ENCODE assay signal across 13 cellular contexts in genomic region chr9:11194249-11194648, GRCh38.
"Had no signal": no experiment of that assay in that cellular context is flagged by ENCODE, and none has a peak within 500 bp of the region (broad histone marks: within the 10 kb centered on the region; RNA-seq: fewer than 3 reads in every experiment).

No MANE protein-coding gene starts in this region.

- H3K27ac ChIP-seq: colonic mucosa, foreskin keratinocyte, tibial artery, uterus had no signal

- H3K27me3 ChIP-seq: colonic mucosa, foreskin keratinocyte, tibial artery, uterus had no signal

- H3K9me3 ChIP-seq: colonic mucosa, tibial artery, uterus had no signal

- DNase-seq: activated B cell treated with CpG ODN at 0.5 μM for 24 hours; activated CD4-positive, alpha-beta T cell treated with anti-CD3 and anti-CD28 coated beads, Interleukin-2, amount 10 ng/mL, durations not matched to agents 7 days and 5 days; activated CD8-positive, alpha-beta memory T cell treated with anti-CD3 and anti-CD28 coated beads for 24 hours; activated naive CD4-positive, alpha-beta T cell treated with anti-CD3 and anti-CD28 coated beads for 36 hours; colonic mucosa; foreskin keratinocyte; mammary epithelial cell; naive thymus-derived CD4-positive, alpha-beta T cell; retina; small intestine; tibial artery; uterus had no signal

- H3K4me3 ChIP-seq: colonic mucosa, tibial artery, uterus had no signal

- H3K36me3 ChIP-seq: colonic mucosa, tibial artery, uterus had no signal

- FAIRE-seq: astrocyte, small intestine had no signal

- ATAC-seq: foreskin keratinocyte; naive thymus-derived CD4-positive, alpha-beta T cell had no signal

- H3K4me1 ChIP-seq: colonic mucosa, foreskin keratinocyte, tibial artery, uterus had no signal
